Comparison of ENCODE assay signal across 33 cellular contexts in the genomic region with DNA sequence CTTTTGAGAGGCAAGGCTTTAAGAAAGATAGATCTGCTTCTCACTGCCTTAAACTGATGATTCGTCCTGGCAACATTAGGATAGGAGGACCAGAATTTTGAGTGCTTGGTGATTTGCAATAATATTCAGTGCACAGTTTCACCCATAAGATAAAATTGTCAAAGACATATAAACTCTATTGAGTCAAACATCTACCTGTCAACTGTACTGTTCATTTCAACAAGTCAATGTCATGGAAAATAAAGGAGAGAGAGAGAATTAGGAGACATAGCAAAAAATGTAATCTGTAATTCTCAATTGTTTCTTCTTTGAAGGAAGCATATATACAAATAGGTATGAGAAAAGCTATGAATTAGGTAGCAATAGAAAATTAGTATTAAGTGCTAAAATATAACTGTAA.
"Had no signal": no experiment of that assay in that cellular context is flagged by ENCODE, and none has a peak within 500 bp of the region (broad histone marks: within the 10 kb centered on the region; RNA-seq: fewer than 3 reads in every experiment).

No MANE protein-coding gene starts in this region.

- H3K27ac ChIP-seq: adrenal gland, ascending aorta, body of pancreas, brain microvascular endothelial cell, breast epithelium, cardiac muscle cell had no signal

- H3K4me3 ChIP-seq: adrenal gland, ascending aorta, body of pancreas, breast epithelium, cardiac muscle cell had no signal

- ATAC-seq: activated naive CD4-positive, alpha-beta T cell treated with anti-CD3 and anti-CD28 coated beads, Interleukin-2, amount 50 U/mL, for 72 hours; activated naive CD8-positive, alpha-beta T cell treated with anti-CD3 and anti-CD28 coated beads, Interleukin-2, amount 50 U/mL, for 24 hours; activated T-cell treated with anti-CD3 and anti-CD28 coated beads, Interleukin-2, amount 50 U/mL, for 4 hours; activated T-cell treated with anti-CD3 and anti-CD28 coated beads, Interleukin-2, amount 50 U/mL, for 72 hours; activated T-helper 17 cell treated with anti-CD3 and anti-CD28 coated beads, Interleukin-2, amount 50 U/mL, for 72 hours; body of pancreas had no signal

- H3K36me3 ChIP-seq: adrenal gland, ascending aorta, brain microvascular endothelial cell, breast epithelium, cardiac muscle cell had no signal

- H3K9me3 ChIP-seq: adrenal gland, ascending aorta, body of pancreas, breast epithelium had no signal

- FAIRE-seq: astrocyte, bronchial epithelial cell had no signal

- DNase-seq: activated effector memory CD4-positive, alpha-beta T cell treated with anti-CD3 and anti-CD28 coated beads, Interleukin-2, amount 50 U/mL, for 16 hours; activated effector memory CD4-positive, alpha-beta T cell treated with Interleukin-2 at 50 U/mL for 16 hours; activated gamma-delta T cell; activated gamma-delta T cell treated with Interleukin-2 at 50 U/mL for 16 hours; activated naive CD4-positive, alpha-beta T cell; activated naive CD4-positive, alpha-beta T cell treated with anti-CD3 and anti-CD28 coated beads for 36 hours; activated naive CD4-positive, alpha-beta T cell treated with anti-CD3 and anti-CD28 coated beads, Interleukin-2, amount 10 ng/mL, durations not matched to agents 7 days and 5 days; activated naive CD4-positive, alpha-beta T cell treated with anti-CD3 and anti-CD28 coated beads, Interleukin-2, amount 50 U/mL, for 16 hours; activated naive CD4-positive, alpha-beta T cell treated with Interleukin-2 at 50 U/mL for 16 hours; activated naive CD8-positive, alpha-beta T cell treated with anti-CD3 and anti-CD28 coated beads for 36 hours; activated naive CD8-positive, alpha-beta T cell treated with anti-CD3 and anti-CD28 coated beads, Interleukin-2, amount 10 ng/mL, durations not matched to agents 7 days and 5 days; activated naive CD8-positive, alpha-beta T cell treated with anti-CD3 and anti-CD28 coated beads, Interleukin-2, amount 50 U/mL, for 24 hours; activated T-cell treated with anti-CD3 and anti-CD28 coated beads, Interleukin-2, amount 50 U/mL, for 24 hours; activated T-cell treated with anti-CD3 and anti-CD28 coated beads, Interleukin-2, amount 50 U/mL, for 4 hours; activated T-cell treated with anti-CD3 and anti-CD28 coated beads, Interleukin-2, amount 50 U/mL, for 48 hours; activated T-cell treated with anti-CD3 and anti-CD28 coated beads, Interleukin-2, amount 50 U/mL, for 72 hours; adrenal gland; amniotic stem cell; amygdala; anterior cingulate cortex; aorta; body of pancreas; brain microvascular endothelial cell; caudate nucleus; central memory CD4-positive, alpha-beta T cell; cerebellar nuclear complex had no signal

- H3K27me3 ChIP-seq: adrenal gland, ascending aorta, body of pancreas, brain microvascular endothelial cell, breast epithelium, cardiac muscle cell had no signal
